ENCODE assay signal across 10 cellular contexts in genomic region chr1:32997381-32997891, GRCh38. TPM values are rescaled to one million over a fixed set of nuclear protein-coding genes. Genes with fewer than 3 reads are reported as not detected.
A peak's percentile ranks its signal among the peaks of the same experiment; 100 is the strongest.
DNase-seq lines count a peak whose midpoint lies in the region; FAIRE-seq and TF ChIP-seq lines count a peak whose summit lies in the region.
"Had no signal": no experiment of that assay in that cellular context is flagged by ENCODE, and none has a peak within 500 bp of the region (broad histone marks: within the 10 kb centered on the region; RNA-seq: fewer than 3 reads in every experiment).

No MANE protein-coding gene starts in this region.

- H3K27ac ChIP-seq in CD8-positive, alpha-beta memory T cell (ENCODE audit: low read depth, low read length): no peak overlapping the region

- H3K4me1 Mint-ChIP-seq in CD8-positive, alpha-beta memory T cell: peaks cover 9 to 25% (median 19%) of the 10 kb centered on the region in 3 donors

- H3K36me3 ChIP-seq in CD8-positive, alpha-beta memory T cell (ENCODE audit: insufficient read depth, low read length): no peaks in the 10 kb centered on the region

- no peak for FAIRE-seq in GM12892 (lab: Jason Lieb, UNC)

- no peaks in the 10 kb centered on the region for H3K27me3 Mint-ChIP-seq in CD8-positive, alpha-beta memory T cell

- H3K9me3 Mint-ChIP-seq in CD8-positive, alpha-beta memory T cell: no peaks in the 10 kb centered on the region

- TF ChIP-seq POLR2A in GM12892 (IDR thresholded peaks at IDR 0.05; ENCODE audit: low read depth, low read length): no peak

- in situ Hi-C loops in GM13976 (cut with MboI; ENCODE audit: low sequenced_read_pairs, unreplicated experiment): no loop called here

- no peaks in the 10 kb centered on the region for H3K27me3 ChIP-seq in CD8-positive, alpha-beta memory T cell (ENCODE audit: insufficient read depth, low read length, poor library complexity, severe bottlenecking)

- H3K4me1 ChIP-seq in CD8-positive, alpha-beta memory T cell (ENCODE audit: insufficient read depth, low read length): peaks cover 7% of the 10 kb centered on the region

- CTCF ChIA-PET in CD8-positive, alpha-beta memory T cell (lab: Charles Lee): interaction anchor here (1.5 kb wide), 1 partner anchor 12 kb away, joined by 3 read pairs; no protein-coding TSS in a partner anchor

- no peaks in the 10 kb centered on the region for H3K9me3 ChIP-seq in CD8-positive, alpha-beta memory T cell (ENCODE audit: low read length)

- H3K4me3 Mint-ChIP-seq in CD8-positive, alpha-beta memory T cell: no peak overlapping the region

- DNase-seq in AG09309 (ENCODE audit: low read depth): peak; percentile 52
- peak; percentile 72 for DNase-seq in HT1080 (ENCODE audit: low read depth)
- DNase-seq in cardiac fibroblast (ENCODE audit: low read depth in 2 of 2): peak; percentile 75 to 93
- peak; percentile 31 for DNase-seq in myocyte (ENCODE audit: low read depth)
- DNase-seq in GM13976 (ENCODE audit: low spot score): no peak
- no peak for DNase-seq in amniotic stem cell (lab: John Stamatoyannopoulos, UW)
- DNase-seq in CD8-positive, alpha-beta memory T cell: no peak
- no peak for DNase-seq in GM12892 (ENCODE audit: insufficient read length)
- DNase-seq: aorta, NCI-H1930 had no signal

- POLR2A ChIA-PET in CD8-positive, alpha-beta memory T cell (lab: Charles Lee): no interaction called here

- no peak overlapping the region for H3K4me3 ChIP-seq in AG09309 (ENCODE audit: control insufficient read depth, low read depth, low read length)
- H3K4me3 ChIP-seq in cardiac fibroblast (replicated peaks in 1 of 2; ENCODE audit: low read depth in 2 of 2, low read length in 2 of 2): no peak overlapping the region
- H3K4me3 ChIP-seq in CD8-positive, alpha-beta memory T cell (ENCODE audit: low read length): no peak overlapping the region

- H3K27ac Mint-ChIP-seq in CD8-positive, alpha-beta memory T cell: peak overlapping the region in 3 of 8 donors; percentile 0 to 85 (median 17)

- no peaks in the 10 kb centered on the region for H3K36me3 Mint-ChIP-seq in CD8-positive, alpha-beta memory T cell

- no peak for TF ChIP-seq CTCF in AG09309 (IDR thresholded peaks at IDR 0.05; ENCODE audit: control insufficient read depth, insufficient read depth, low read depth, low read length, missing control alignments)
- TF ChIP-seq CTCF in cardiac fibroblast (IDR thresholded peaks at IDR 0.05; ENCODE audit: low read depth, low read length): no peak
- no peak for TF ChIP-seq CTCF in GM13976 (IDR thresholded peaks at IDR 0.05; ENCODE audit: borderline replicate concordance, control extremely low read depth, extremely low read depth, insufficient read depth, missing control alignments)

RNA-seq across cellular contexts. Expression of gene RNF19B, which starts 32.8 kb away (rescaled TPM):
- 21.2 and 27.0 TPM in 2 replicates for total RNA-seq in HT1080 (2014; rRNA removed; shearing (Covaris generic))
- 34.2 and 37.3 TPM in 2 replicates for polyA plus RNA-seq in HT1080 (2015; cell fraction: cytosol; rRNA removed)
- 17.9 and 22.5 TPM in 2 replicates for polyA plus RNA-seq in HT1080 (2015; cell fraction: nucleus; rRNA removed)
- 14.9 and 23.4 TPM in 2 replicates for total RNA-seq in myocyte
- polyA plus RNA-seq in myocyte (2012): 17.8 TPM
- total RNA-seq in CD8-positive, alpha-beta memory T cell: 10 to 100 TPM; 39.6 to 39.9 TPM
- polyA plus RNA-seq in CD8-positive, alpha-beta memory T cell: 4.3 TPM
- 16.5 TPM for polyA plus RNA-seq in GM12892 (2012; ENCODE audit: missing spikeins)

RNA-seq across cellular contexts. Expression of gene AK2, which starts 39.2 kb away (rescaled TPM):
- 168 and 183 TPM in 2 replicates for total RNA-seq in HT1080 (2014; rRNA removed; shearing (Covaris generic))
- polyA plus RNA-seq in HT1080 (2015; cell fraction: cytosol; rRNA removed): 177 and 187 TPM in 2 replicates
- polyA plus RNA-seq in HT1080 (2015; cell fraction: nucleus; rRNA removed): 168 and 191 TPM in 2 replicates
- 127 and 166 TPM in 2 replicates for total RNA-seq in myocyte
- 179 TPM for polyA plus RNA-seq in myocyte (2012)
- total RNA-seq in CD8-positive, alpha-beta memory T cell: 100 to 1,000 TPM; 288 to 305 TPM
- 110 TPM for polyA plus RNA-seq in CD8-positive, alpha-beta memory T cell
- polyA plus RNA-seq in GM12892 (2012; ENCODE audit: missing spikeins): 223 TPM

Comparison
In these comparisons a context has a peak if more than half of its experiments do, and no peak if none do; other contexts are left out.
1. DNase-seq: peak in AG09309 (single experiment), HT1080 (single experiment), cardiac fibroblast (2 of 2) and myocyte (single experiment); none in GM13976 (single experiment), amniotic stem cell (single experiment), CD8-positive, alpha-beta memory T cell (0 of 5) and GM12892 (single experiment).